Comparison of ENCODE assay signal across 9 cellular contexts in genomic region chr22:31748490-31748889, GRCh38. TPM values are rescaled to one million over a fixed set of nuclear protein-coding genes. Genes with fewer than 3 reads are reported as not detected.
DNase-seq lines count a peak whose midpoint lies in the region; ATAC-seq, FAIRE-seq and TF ChIP-seq lines count a peak whose summit lies in the region.
"Had no signal": no experiment of that assay in that cellular context is flagged by ENCODE, and none has a peak within 500 bp of the region (broad histone marks: within the 10 kb centered on the region; RNA-seq: fewer than 3 reads in every experiment).

No MANE protein-coding gene starts in this region.

- no peak overlapping the region for H3K27ac ChIP-seq in SJCRH30
- H3K27ac ChIP-seq in small intestine (ENCODE audit: low read depth in 1 of 2, low read length in 1 of 2), result no peak overlapping the region
- no peak overlapping the region for H3K27ac ChIP-seq in testis

- peaks cover 12% of the 10 kb centered on the region for H3K36me3 Mint-ChIP-seq in T-helper 1 cell treated with Interleukin-12 subunit alpha and Interleukin-12 subunit beta and Interleukin-4 antibody, amounts not matched to agents 30 μg/mL and 1 μg/mL, for 36 hours (ENCODE audit: low read depth)

- no peak for ATAC-seq in HG03175 (IDR thresholded peaks at IDR 0.05; ENCODE audit: unreplicated experiment)

- H3K27me3 ChIP-seq in SJCRH30 (no peaks in the 10 kb centered on the region), small intestine (ENCODE audit: control insufficient read depth in 2 of 2, insufficient read depth in 2 of 2, low read length in 2 of 2) (no peaks in the 10 kb centered on the region), testis (no peaks in the 10 kb centered on the region)

- WGBS in small intestine, 3 donors, result 18 to 22% (median 21%) methylated on average over 2 of the region's 2 CpGs
- 11 to 18% methylated on average over 2 of the region's 2 CpGs for WGBS in testis, 2 donors

- peak overlapping the region; percentile 86 for H3K4me3 ChIP-seq in SJCRH30
- H3K4me3 ChIP-seq in fibroblast of the aortic adventitia (ENCODE audit: low read depth, low read length), result peak overlapping the region; percentile 94
- peak overlapping the region in 1 of 2 donors; percentile 88 for H3K4me3 ChIP-seq in small intestine (ENCODE audit: low read depth in 1 of 2, low read length in 2 of 2)
- no peak overlapping the region for H3K4me3 ChIP-seq in testis

- H3K27me3 Mint-ChIP-seq in T-helper 1 cell treated with Interleukin-12 subunit alpha and Interleukin-12 subunit beta and Interleukin-4 antibody, amounts not matched to agents 30 μg/mL and 1 μg/mL, for 36 hours (ENCODE audit: low read depth), result no peaks in the 10 kb centered on the region

- DNase-seq in T-helper 1 cell, result no peak
- no peak for DNase-seq in SJCRH30
- DNase-seq in fibroblast of the aortic adventitia (ENCODE audit: low read depth), result no peak
- DNase-seq in small intestine, result peak; percentile 23
- DNase-seq in testis, result no peak
- DNase-seq in NCI-H82 treated with DMSO at 0.1 percent for 48 hours (lab: John Stamatoyannopoulos, UW; ENCODE audit: unreplicated experiment), result no peak
- DNase-seq: NCI-H524 had no signal

- no peak for TF ChIP-seq POLR2A in testis (IDR thresholded peaks at IDR 0.05)

- H3K4me1 ChIP-seq in SJCRH30 (peaks cover 10% of the 10 kb centered on the region; the same call in 1 of the 2 replicates), small intestine (ENCODE audit: control insufficient read depth in 2 of 2, insufficient read depth in 1 of 2, low read depth in 1 of 2, low read length in 1 of 2) (peaks cover 0 to 5% of the 10 kb centered on the region in 2 donors), testis (peaks cover 34% of the 10 kb centered on the region)

- no peak for TF ChIP-seq CTCF in fibroblast of the aortic adventitia (IDR thresholded peaks at IDR 0.05; ENCODE audit: insufficient read depth, low read length)
- TF ChIP-seq CTCF in testis (IDR thresholded peaks at IDR 0.05), result no peak

- no peak for FAIRE-seq in small intestine (lab: Jason Lieb, UNC)

- H3K36me3 ChIP-seq in SJCRH30 (peaks cover 2% of the 10 kb centered on the region; the same call in 1 of the 2 replicates), small intestine (ENCODE audit: control insufficient read depth in 2 of 2, insufficient read depth in 2 of 2, low read length in 2 of 2) (no peaks in the 10 kb centered on the region), testis (ENCODE audit: low read depth, missing control alignments) (no peaks in the 10 kb centered on the region)

- intact Hi-C loops in testis (cut with DNase I; ENCODE audit: low total_unique reads), result no loop called here

- H3K4me1 Mint-ChIP-seq in T-helper 1 cell treated with Interleukin-12 subunit alpha and Interleukin-12 subunit beta and Interleukin-4 antibody, amounts not matched to agents 30 μg/mL and 1 μg/mL, for 36 hours (ENCODE audit: low read depth), result peaks cover 41% of the 10 kb centered on the region

- H3K27ac Mint-ChIP-seq in T-helper 1 cell treated with Interleukin-12 subunit alpha and Interleukin-12 subunit beta and Interleukin-4 antibody, amounts not matched to agents 30 μg/mL and 1 μg/mL, for 36 hours, result peak overlapping the region; percentile 79

- H3K9me3 ChIP-seq in SJCRH30 (replicated peaks) (no peaks in the 10 kb centered on the region), small intestine (ENCODE audit: control insufficient read depth, low read depth) (no peaks in the 10 kb centered on the region), testis (no peaks in the 10 kb centered on the region)

- H3K9me3 Mint-ChIP-seq in T-helper 1 cell treated with Interleukin-12 subunit alpha and Interleukin-12 subunit beta and Interleukin-4 antibody, amounts not matched to agents 30 μg/mL and 1 μg/mL, for 36 hours, result no peaks in the 10 kb centered on the region

- peak overlapping the region; percentile 98 for H3K4me3 Mint-ChIP-seq in T-helper 1 cell treated with Interleukin-12 subunit alpha and Interleukin-12 subunit beta and Interleukin-4 antibody, amounts not matched to agents 30 μg/mL and 1 μg/mL, for 36 hours

RNA-seq across cellular contexts. Expression of gene PRR14L, which starts 1.4 kb away (rescaled TPM):
- 22.0 and 23.7 TPM in 2 replicates for total RNA-seq in SJCRH30 (2014; rRNA removed; shearing (Covaris generic))
- total RNA-seq in fibroblast of the aortic adventitia (ENCODE audit: low replicate concordance) (19.8 and 28.5 TPM in 2 replicates), testis (10 to 100 TPM; 52.3 to 57.0 TPM)
- polyA plus RNA-seq in small intestine (10 to 100 TPM in 1 of 3 donors, 1 to 10 TPM in 2; 6.2 to 11.3 (median 7.4) TPM), testis (ENCODE audit: insufficient read depth, low read depth, low replicate concordance) (15.9 TPM)

RNA-seq across cellular contexts. Expression of gene DEPDC5, which starts 5.3 kb away (rescaled TPM):
- total RNA-seq in SJCRH30 (2014; rRNA removed; shearing (Covaris generic)), result 15.6 and 16.7 TPM in 2 replicates
- total RNA-seq in fibroblast of the aortic adventitia (ENCODE audit: low replicate concordance) (10.7 and 17.7 TPM in 2 replicates), testis (10 to 100 TPM; 57.8 to 70.6 TPM)
- polyA plus RNA-seq in small intestine (10 to 100 TPM; 11.1 to 15.2 (median 12.2) TPM), testis (ENCODE audit: insufficient read depth, low read depth, low replicate concordance) (22.1 TPM)

Comparison
In these comparisons a context has a peak if more than half of its experiments do, and no peak if none do; other contexts are left out.
1. H3K4me3 ChIP-seq: peak in SJCRH30 (single experiment) and fibroblast of the aortic adventitia (single experiment); none in testis (0 of 2).